ENCODE assay signal across 16 cellular contexts in the genomic region with DNA sequence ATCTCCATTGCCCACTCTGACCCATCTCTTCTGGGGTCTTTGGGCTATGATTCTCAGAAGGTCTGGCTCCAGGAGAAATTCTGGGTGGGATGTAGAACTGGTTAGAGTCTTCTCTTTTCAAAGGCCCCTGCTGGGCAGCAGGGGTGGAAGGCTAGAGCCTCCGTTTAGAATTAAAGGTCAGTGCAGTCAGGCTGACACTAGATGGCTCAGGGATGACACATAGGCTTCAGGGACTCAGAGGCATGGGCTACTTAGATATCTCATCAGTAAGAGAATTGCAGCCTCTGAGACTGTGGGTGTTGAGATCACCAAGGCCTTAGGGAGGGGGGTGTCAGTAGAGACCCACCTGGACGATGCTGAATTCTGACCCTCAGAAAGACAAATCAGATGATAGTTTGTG. TPM values are rescaled to one million over a fixed set of nuclear protein-coding genes. Genes with fewer than 3 reads are reported as not detected.
A peak's percentile ranks its signal among the peaks of the same experiment; 100 is the strongest.
DNase-seq lines count a peak whose midpoint lies in the region; ATAC-seq and TF ChIP-seq lines count a peak whose summit lies in the region.
"Had no signal": no experiment of that assay in that cellular context is flagged by ENCODE, and none has a peak within 500 bp of the region (broad histone marks: within the 10 kb centered on the region; RNA-seq: fewer than 3 reads in every experiment).

No MANE protein-coding gene starts in this region.

- H3K9me3 ChIP-seq in GM23248 (ENCODE audit: low read depth) (no peaks in the 10 kb centered on the region), PC-3 (ENCODE audit: low read length) (no peaks in the 10 kb centered on the region), osteoblast (ENCODE audit: low read depth, low read length) (no peaks in the 10 kb centered on the region)
- H3K9me3 ChIP-seq: thoracic aorta had no signal

- in situ Hi-C loops in GM23248 (cut with MboI) (no loop called here), brain microvascular endothelial cell (cut with HindIII; ENCODE audit: low pct_ligation_motif_present, low sequenced_read_pairs) (no loop called here), GM13977 (cut with MboI; ENCODE audit: low pct_unique_long_range_greater_than_20kb, low sequenced_read_pairs, unreplicated experiment) (no loop called here)

- H3K9me2 ChIP-seq in GM23248 (ENCODE audit: insufficient read depth) (no peaks in the 10 kb centered on the region), PC-3 (replicated peaks; ENCODE audit: low read length) (no peaks in the 10 kb centered on the region)

- H3K27ac ChIP-seq in GM23248: no peak overlapping the region
- no peak overlapping the region for H3K27ac ChIP-seq in PC-3 (ENCODE audit: low read length)
- no peak overlapping the region for H3K27ac ChIP-seq in brain microvascular endothelial cell
- H3K27ac ChIP-seq in osteoblast (ENCODE audit: low read depth, low read length): no peak overlapping the region
- H3K27ac ChIP-seq: HL-60, thoracic aorta had no signal

- H3K79me2 ChIP-seq in GM23248 (ENCODE audit: insufficient read depth) (no peaks in the 10 kb centered on the region), PC-3 (ENCODE audit: low read length) (no peaks in the 10 kb centered on the region), osteoblast (ENCODE audit: insufficient read depth, low read length) (no peaks in the 10 kb centered on the region)

- BruUV-seq in PC-3 (replicated peaks; lab: Mats Ljungman, UMichigan): no TSS peak

- H3K4me2 ChIP-seq in GM23248 (ENCODE audit: unreplicated experiment) (no peak overlapping the region), PC-3 (ENCODE audit: low read length) (no peak overlapping the region), osteoblast (ENCODE audit: insufficient read depth, low read length) (no peak overlapping the region)

- TF ChIP-seq CTCF in PC-3 (conservative IDR thresholded peaks at IDR 0.05; ENCODE audit: low read depth, low read length): peak; percentile 42; the same call in 1 of the 2 replicates
- peak; percentile 14 for TF ChIP-seq CTCF in brain microvascular endothelial cell (IDR thresholded peaks at IDR 0.05; ENCODE audit: low read depth, low read length, missing control alignments)
- TF ChIP-seq CTCF in osteoblast (IDR thresholded peaks at IDR 0.05; ENCODE audit: extremely low read depth, low read depth, low read length): peak; percentile 36
- no peak for TF ChIP-seq CTCF in GM13977 (IDR thresholded peaks at IDR 0.05; ENCODE audit: extremely low read depth, insufficient read depth, missing control alignments)

- POLR2A ChIA-PET in PC-3 (lab: Charles Lee; ENCODE audit: unreplicated experiment): no interaction called here

- no peaks in the 10 kb centered on the region for H4K20me1 ChIP-seq in GM23248 (ENCODE audit: insufficient read depth)
- no peaks in the 10 kb centered on the region for H4K20me1 ChIP-seq in PC-3 (ENCODE audit: low read length)
- H4K20me1 ChIP-seq in osteoblast (ENCODE audit: insufficient read depth, low read length): no peaks in the 10 kb centered on the region

- H3K36me3 ChIP-seq in GM23248 (ENCODE audit: low read depth) (no peaks in the 10 kb centered on the region), PC-3 (ENCODE audit: low read depth, low read length) (no peaks in the 10 kb centered on the region), brain microvascular endothelial cell (replicated peaks) (no peaks in the 10 kb centered on the region), osteoblast (ENCODE audit: insufficient read depth, low read length) (no peaks in the 10 kb centered on the region)
- H3K36me3 ChIP-seq: thoracic aorta had no signal

- H3K4me1 ChIP-seq in GM23248 (ENCODE audit: insufficient read depth) (peaks cover 16% of the 10 kb centered on the region), PC-3 (ENCODE audit: insufficient read depth, low read length) (peaks cover 6% of the 10 kb centered on the region), osteoblast (ENCODE audit: insufficient read depth, low read length) (peaks cover 9% of the 10 kb centered on the region)

- H3F3A ChIP-seq in GM23248 (ENCODE audit: insufficient read depth) (no peaks in the 10 kb centered on the region), PC-3 (ENCODE audit: low read length, unreplicated experiment) (no peaks in the 10 kb centered on the region)

- H2AFZ ChIP-seq in GM23248 (no peak overlapping the region), PC-3 (ENCODE audit: low read length) (no peak overlapping the region), osteoblast (ENCODE audit: low read length) (no peak overlapping the region)

- WGBS in GM23248 (ENCODE audit: low coverage in 1 of 2, low lambda C conversion rate in 2 of 2, missing lambda C conversion rate in 2 of 2), 2 experiments: 15 to 25% methylated on average over 2 of the region's 2 CpGs

- CTCF ChIA-PET in PC-3 (lab: Charles Lee): no interaction called here

- intact Hi-C loops in PC-3 (cut with micrococcal nuclease): no loop called here

- DNase-seq in GM23248 (peak; percentile 71), PC-3 (peak; percentile 46), brain microvascular endothelial cell (peak; percentile 35), osteoblast (ENCODE audit: insufficient read length, low spot score, missing footprints) (peak; percentile 93), GM13977 (ENCODE audit: low spot score) (no peak)
- no peak for DNase-seq in stimulated activated CD4-positive, alpha-beta T cell treated with anti-CD3 and anti-CD28 coated beads, Interleukin-4, amount 100 ng/mL, for 4 hours
- DNase-seq: activated CD4-positive, alpha-beta T cell treated with anti-CD3 and anti-CD28 coated beads, Interleukin-2, amount 10 ng/mL, durations not matched to agents 7 days and 5 days; DMS79; hypothalamus; Karpas-422; kidney glomerular epithelial cell; NCI-H1417; NCI-H2171 treated with DMSO at 0.1 percent for 48 hours had no signal

- H3K27me3 ChIP-seq in GM23248 (replicated peaks; ENCODE audit: insufficient read depth): no peaks in the 10 kb centered on the region
- H3K27me3 ChIP-seq in PC-3 (ENCODE audit: low read length): no peaks in the 10 kb centered on the region
- no peaks in the 10 kb centered on the region for H3K27me3 ChIP-seq in brain microvascular endothelial cell (replicated peaks)
- no peaks in the 10 kb centered on the region for H3K27me3 ChIP-seq in osteoblast (ENCODE audit: insufficient read depth, low read length)

- ATAC-seq in PC-3 (peak; percentile 84), GM21619 (IDR thresholded peaks at IDR 0.05; ENCODE audit: unreplicated experiment) (no peak)

- no peak overlapping the region for H3K4me3 ChIP-seq in GM23248
- no peak overlapping the region for H3K4me3 ChIP-seq in PC-3 (ENCODE audit: low read length)
- no peak overlapping the region for H3K4me3 ChIP-seq in brain microvascular endothelial cell (ENCODE audit: low read depth, low read length)
- H3K4me3 ChIP-seq in osteoblast (ENCODE audit: insufficient read depth, low read length): no peak overlapping the region
- H3K4me3 ChIP-seq: thoracic aorta had no signal

- H3K9ac ChIP-seq in GM23248 (no peak overlapping the region), PC-3 (ENCODE audit: low read length) (no peak overlapping the region)

RNA-seq across cellular contexts. Expression of a gene that starts 12.6 kb away (rescaled TPM):
- 0.13 and 0.54 TPM in 2 replicates for total RNA-seq in GM23248 (2014; rRNA removed; shearing (Covaris generic))
- polyA plus RNA-seq in GM23248 (2016; fragmentation: Nextera tagmentation; extraction: Ambion mirVana): 0.95 and 1.5 TPM in 2 replicates
- total RNA-seq in PC-3 (2014; rRNA removed) (0.80 and 1.4 TPM in 2 replicates), osteoblast (0.59 and 1.1 TPM in 2 replicates)
- total RNA-seq: activated CD4-positive, alpha-beta T cell treated with anti-CD3 and anti-CD28 coated beads, Interleukin-2, amount 10 ng/mL, durations not matched to agents 7 days and 5 days had no signal

RNA-seq across cellular contexts. Expression of a gene that starts 20.8 kb away (rescaled TPM):
- 486 and 625 TPM in 2 replicates for total RNA-seq in GM23248 (2014; rRNA removed; shearing (Covaris generic))
- polyA plus RNA-seq in GM23248 (2016; fragmentation: Nextera tagmentation; extraction: Ambion mirVana): 711 and 762 TPM in 2 replicates
- total RNA-seq in PC-3 (2014; rRNA removed): 399 and 405 TPM in 2 replicates
- total RNA-seq in osteoblast: 276 and 325 TPM in 2 replicates

RNA-seq across cellular contexts. Expression of a gene that starts 53.3 kb away (rescaled TPM):
- total RNA-seq in GM23248 (2014; rRNA removed; shearing (Covaris generic)): 16.5 and 24.9 TPM in 2 replicates
- polyA plus RNA-seq in GM23248 (2016; fragmentation: Nextera tagmentation; extraction: Ambion mirVana): 29.1 and 31.1 TPM in 2 replicates
- total RNA-seq in PC-3 (2014; rRNA removed): 68.5 and 71.6 TPM in 2 replicates
- total RNA-seq in osteoblast: 35.1 and 38.7 TPM in 2 replicates

Comparison
In these comparisons a context has a peak if more than half of its experiments do, and no peak if none do; other contexts are left out.
1. DNase-seq: peak in GM23248 (single experiment), PC-3 (single experiment), brain microvascular endothelial cell (single experiment) and osteoblast (single experiment); none in stimulated activated CD4-positive, alpha-beta T cell treated with anti-CD3 and anti-CD28 coated beads, Interleukin-4, amount 100 ng/mL, for 4 hours (0 of 2) and GM13977 (single experiment).